ENCODE assay signal across 7 cellular contexts in genomic region chr1:109546311-109547109, GRCh38. TPM values are rescaled to one million over a fixed set of nuclear protein-coding genes. Genes with fewer than 3 reads are reported as not detected.
DNase-seq lines count a peak whose midpoint lies in the region; ATAC-seq and TF ChIP-seq lines count a peak whose summit lies in the region.

No MANE protein-coding gene starts in this region.

- no peaks in the 10 kb centered on the region for H3K9me3 Mint-ChIP-seq in activated CD8-positive, alpha-beta T cell treated with anti-CD3 and anti-CD28 coated beads for 36 hours

- peak; percentile 42 for ATAC-seq in GM18502 (IDR thresholded peaks at IDR 0.05; ENCODE audit: poor library complexity, unreplicated experiment)
- ATAC-seq in activated CD8-positive, alpha-beta T cell treated with anti-CD3 and anti-CD28 coated beads for 36 hours, result peak; percentile 62
- ATAC-seq in lung (ENCODE audit: insufficient read depth, low FRiP score), result peak; percentile 73

- no peaks in the 10 kb centered on the region for H3K36me3 ChIP-seq in lung (ENCODE audit: control insufficient read depth in 2 of 2, insufficient read depth in 2 of 2, low read length in 2 of 2)

- H3K27me3 Mint-ChIP-seq in activated CD8-positive, alpha-beta T cell treated with anti-CD3 and anti-CD28 coated beads for 36 hours, result no peaks in the 10 kb centered on the region

- DNase-seq in HL-60 (ENCODE audit: low read depth in 1 of 2, low spot score in 1 of 2) (peak; percentile 52 to 91), NCI-H82 treated with DMSO at 0.1 percent for 48 hours (lab: John Stamatoyannopoulos, UW; ENCODE audit: unreplicated experiment) (peak; percentile 89), lung (ENCODE audit: low spot score) (peak; percentile 92)
- peak; percentile 96 for DNase-seq in activated CD8-positive, alpha-beta T cell treated with anti-CD3 and anti-CD28 coated beads for 36 hours
- peak; percentile 91 for DNase-seq in effector CD4-positive, alpha-beta T cell
- peak; percentile 86 to 88 for DNase-seq in stimulated activated CD4-positive, alpha-beta T cell treated with anti-CD3 and anti-CD28 coated beads, Interleukin-4, amount 100 ng/mL, for 48 hours (ENCODE audit: low read depth in 2 of 2)

- H3K4me1 ChIP-seq in lung (ENCODE audit: control insufficient read depth in 2 of 2, insufficient read depth in 2 of 2, low read length in 2 of 2), result peaks cover 0 to 12% of the 10 kb centered on the region in 2 donors

- TF ChIP-seq CTCF in HL-60 (IDR thresholded peaks at IDR 0.05; ENCODE audit: insufficient read depth, low read length) (peak; percentile 35), lung (IDR thresholded peaks at IDR 0.05; ENCODE audit: control extremely low read depth, extremely low read depth) (peak; percentile 87)
- peak; percentile 91 for TF ChIP-seq CTCF in activated CD8-positive, alpha-beta T cell treated with anti-CD3 and anti-CD28 coated beads for 36 hours (IDR thresholded peaks at IDR 0.05)

- no peaks in the 10 kb centered on the region for H3K9me3 ChIP-seq in lung (ENCODE audit: control insufficient read depth in 2 of 2, insufficient read depth in 1 of 2, low read length in 1 of 2)

- H3K27ac ChIP-seq in HL-60 (replicated peaks) (peak overlapping the region; percentile 91), lung (ENCODE audit: low read depth in 1 of 2, low read length in 1 of 2) (peak overlapping the region; percentile 63 to 65)

- 32 to 34% methylated on average over 5 of the region's 5 CpGs for WGBS in lung, 2 donors

- no peaks in the 10 kb centered on the region for H3K27me3 ChIP-seq in HL-60 (ENCODE audit: insufficient read depth, poor library complexity, severe bottlenecking)
- no peaks in the 10 kb centered on the region for H3K27me3 ChIP-seq in lung (ENCODE audit: control insufficient read depth, insufficient read depth)

- H3K4me3 Mint-ChIP-seq in activated CD8-positive, alpha-beta T cell treated with anti-CD3 and anti-CD28 coated beads for 36 hours, result peak overlapping the region; percentile 98

- H3K4me1 Mint-ChIP-seq in activated CD8-positive, alpha-beta T cell treated with anti-CD3 and anti-CD28 coated beads for 36 hours (ENCODE audit: low read depth), result peaks cover 35% of the 10 kb centered on the region

- intact Hi-C loops in activated CD8-positive, alpha-beta T cell treated with anti-CD3 and anti-CD28 coated beads for 36 hours (cut with micrococcal nuclease), result loop anchor here (2.0 to 5.0 kb wide), 4 partner anchors 76 to 441 kb away; no protein-coding TSS in a partner anchor

- H3K4me3 ChIP-seq in HL-60 (replicated peaks; ENCODE audit: insufficient read depth, low read length) (peak overlapping the region; percentile 9), lung (no peak overlapping the region)

- H3K36me3 Mint-ChIP-seq in activated CD8-positive, alpha-beta T cell treated with anti-CD3 and anti-CD28 coated beads for 36 hours (ENCODE audit: low read depth), result peaks cover 4% of the 10 kb centered on the region

- CTCF ChIA-PET in activated CD8-positive, alpha-beta T cell treated with anti-CD3 and anti-CD28 coated beads for 36 hours (lab: Charles Lee), result interaction anchor here (0.6 to 11.0 kb wide), 50 partner anchors 9 to 438 kb away, joined by 3 to 294 read pairs (median 4); partner anchors contain the start of genes AHCYL1, AMIGO1, AMPD2 and CYB561D1

- POLR2A ChIA-PET in activated CD8-positive, alpha-beta T cell treated with anti-CD3 and anti-CD28 coated beads for 36 hours (lab: Charles Lee), result interaction anchor here (0.6 to 1.7 kb wide), 5 partner anchors 14 to 438 kb away, joined by 3 to 4 read pairs (median 3); partner anchors contain the start of genes AHCYL1 and ATXN7L2

- H3K27ac Mint-ChIP-seq in activated CD8-positive, alpha-beta T cell treated with anti-CD3 and anti-CD28 coated beads for 36 hours, result peak overlapping the region; percentile 96

RNA-seq across cellular contexts. Expression of gene GNAI3, which starts 1.9 kb away (rescaled TPM):
- total RNA-seq in activated CD8-positive, alpha-beta T cell treated with anti-CD3 and anti-CD28 coated beads for 36 hours, result 1 to 10 TPM; 7.5 to 7.7 TPM
- total RNA-seq in lung, result 10 to 100 TPM in 1 of 2 donors, 1 to 10 TPM in 1; 7.1 to 10.4 TPM
- 1 to 10 TPM; 2.7 to 6.0 TPM for polyA plus RNA-seq in lung

RNA-seq across cellular contexts. Expression of gene GPR61, which starts 6.8 kb away (rescaled TPM):
- total RNA-seq in activated CD8-positive, alpha-beta T cell treated with anti-CD3 and anti-CD28 coated beads for 36 hours, result under 1 TPM in 1 of 2 experiments, not detected in 1; 0.22 TPM
- not detected for total RNA-seq in lung
- polyA plus RNA-seq in lung, result not detected

RNA-seq across cellular contexts. Expression of gene AMIGO1, which starts 37.0 kb away (rescaled TPM):
- total RNA-seq in activated CD8-positive, alpha-beta T cell treated with anti-CD3 and anti-CD28 coated beads for 36 hours, result 1 to 10 TPM; 1.3 to 1.7 TPM
- 1 to 10 TPM; 3.9 to 6.3 TPM for total RNA-seq in lung
- polyA plus RNA-seq in lung, result 1 to 10 TPM; 2.4 to 2.9 TPM

RNA-seq across cellular contexts. Expression of gene CYB561D1, which starts 52.6 kb away (rescaled TPM):
- 1 to 10 TPM; 7.0 to 9.5 TPM for total RNA-seq in activated CD8-positive, alpha-beta T cell treated with anti-CD3 and anti-CD28 coated beads for 36 hours
- total RNA-seq in lung, result 10 to 100 TPM in 1 of 2 donors, 1 to 10 TPM in 1; 3.4 to 13.6 TPM
- polyA plus RNA-seq in lung, result 1 to 10 TPM; 4.2 to 8.2 TPM

Comparison
In these comparisons a context has a peak if more than half of its experiments do, and no peak if none do; other contexts are left out.
1. CTCF ChIP-seq: peak in every context shown above with its lines; median percentile 91 in activated CD8-positive, alpha-beta T cell treated with anti-CD3 and anti-CD28 coated beads for 36 hours; 87 in lung; 35 in HL-60.